ENCODE assay signal across 4 cellular contexts in genomic region chr16:58821886-58822285, GRCh38.
A peak's percentile ranks its signal among the peaks of the same experiment; 100 is the strongest.
TF ChIP-seq lines count a peak whose summit lies in the region.

No MANE protein-coding gene starts in this region.

TF ChIP-seq in SK-N-SH treated with all-trans-retinoic acid at 6 μM for 48 hours, 23 proteins besides CTCF, POLR2A, EP300 and RAD21:
- TF ChIP-seq ZNF8 (CRISPR knock-in tag; IDR thresholded peaks at IDR 0.05), result peak; percentile 72
- TF ChIP-seq ESRRG (CRISPR knock-in tag; IDR thresholded peaks at IDR 0.05), result no peak
TF ChIP-seq in SK-N-SH treated with all-trans-retinoic acid at 6 μM for 48 hours: peak in this region for 1.

TF ChIP-seq in SK-N-SH, 30 proteins besides CTCF, POLR2A, EP300 and RAD21:
- no peak for TF ChIP-seq YY1 (IDR thresholded peaks at IDR 0.05; ENCODE audit: low read depth)
- TF ChIP-seq NFIC (IDR thresholded peaks at IDR 0.05; ENCODE audit: borderline replicate concordance), result no peak
- TF ChIP-seq RXRA (IDR thresholded peaks at IDR 0.05; ENCODE audit: borderline replicate concordance, low read depth), result no peak
- no peak for TF ChIP-seq EZH2phosphoT487 (IDR thresholded peaks at IDR 0.05; ENCODE audit: borderline replicate concordance, low read depth)
- TF ChIP-seq FOSL2 (IDR thresholded peaks at IDR 0.05; ENCODE audit: borderline replicate concordance, low read depth), result no peak
- no peak for TF ChIP-seq TAF1 (IDR thresholded peaks at IDR 0.05; ENCODE audit: borderline replicate concordance, low read depth, low read length)
- no peak for TF ChIP-seq RFX5 (IDR thresholded peaks at IDR 0.05; ENCODE audit: low read length)
- TF ChIP-seq MEF2A (IDR thresholded peaks at IDR 0.05; ENCODE audit: borderline replicate concordance, low read depth), result no peak
- no peak for TF ChIP-seq PBX3 (IDR thresholded peaks at IDR 0.05)
- TF ChIP-seq USF1 (IDR thresholded peaks at IDR 0.05; ENCODE audit: borderline replicate concordance, low read depth), result no peak
- no peak for TF ChIP-seq SIN3A (IDR thresholded peaks at IDR 0.05; ENCODE audit: borderline replicate concordance, low read depth, low read length)
- TF ChIP-seq, protein P1, sequence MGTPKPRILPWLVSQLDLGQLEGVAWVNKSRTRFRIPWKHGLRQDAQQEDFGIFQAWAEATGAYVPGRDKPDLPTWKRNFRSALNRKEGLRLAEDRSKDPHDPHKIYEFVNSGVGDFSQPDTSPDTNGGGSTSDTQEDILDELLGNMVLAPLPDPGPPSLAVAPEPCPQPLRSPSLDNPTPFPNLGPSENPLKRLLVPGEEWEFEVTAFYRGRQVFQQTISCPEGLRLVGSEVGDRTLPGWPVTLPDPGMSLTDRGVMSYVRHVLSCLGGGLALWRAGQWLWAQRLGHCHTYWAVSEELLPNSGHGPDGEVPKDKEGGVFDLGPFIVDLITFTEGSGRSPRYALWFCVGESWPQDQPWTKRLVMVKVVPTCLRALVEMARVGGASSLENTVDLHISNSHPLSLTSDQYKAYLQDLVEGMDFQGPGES (IDR thresholded peaks at IDR 0.05; ENCODE audit: low read depth, low read length), result no peak
- no peak for TF ChIP-seq MXI1 (IDR thresholded peaks at IDR 0.05; ENCODE audit: low read depth, low read length)

TF ChIP-seq in K562, 482 proteins besides CTCF, POLR2A, EP300 and RAD21:
- TF ChIP-seq CTCFL (IDR thresholded peaks at IDR 0.05; ENCODE audit: borderline replicate concordance, insufficient read depth, low read depth, low read length, poor library complexity, severe bottlenecking), result no peak
- no peak for TF ChIP-seq SMARCA4 (IDR thresholded peaks at IDR 0.05)
- no peak for TF ChIP-seq DDX20 (tag; IDR thresholded peaks at IDR 0.05; ENCODE audit: low read depth)
- no peak for TF ChIP-seq LCOR (CRISPR knock-in tag; IDR thresholded peaks at IDR 0.05)
- peak; percentile 12 for TF ChIP-seq RBM25 (IDR thresholded peaks at IDR 0.05; ENCODE audit: low read depth, low read length, severe bottlenecking)
- TF ChIP-seq ZNF146 (CRISPR knock-in tag; IDR thresholded peaks at IDR 0.05; ENCODE audit: unreplicated experiment), result peak; percentile 23
- TF ChIP-seq PHF8 (IDR thresholded peaks at IDR 0.05; ENCODE audit: borderline replicate concordance, low read length), result no peak

TF ChIP-seq in H1, 55 proteins besides CTCF, POLR2A, EP300 and RAD21 (continued from another document):
- TF ChIP-seq HDAC2 (IDR thresholded peaks at IDR 0.05; ENCODE audit: borderline replicate concordance in 1 of 2, low read depth in 2 of 2, low read length in 2 of 2) (0 out of 4 replicates have a peak, but pooled peaks of 1 of the 2 experiments have one; percentile 36), SUZ12 (IDR thresholded peaks at IDR 0.05; ENCODE audit: low read length) (no peak)
